3 cellular contexts compared by ENCODE assay signal in the genomic region with DNA sequence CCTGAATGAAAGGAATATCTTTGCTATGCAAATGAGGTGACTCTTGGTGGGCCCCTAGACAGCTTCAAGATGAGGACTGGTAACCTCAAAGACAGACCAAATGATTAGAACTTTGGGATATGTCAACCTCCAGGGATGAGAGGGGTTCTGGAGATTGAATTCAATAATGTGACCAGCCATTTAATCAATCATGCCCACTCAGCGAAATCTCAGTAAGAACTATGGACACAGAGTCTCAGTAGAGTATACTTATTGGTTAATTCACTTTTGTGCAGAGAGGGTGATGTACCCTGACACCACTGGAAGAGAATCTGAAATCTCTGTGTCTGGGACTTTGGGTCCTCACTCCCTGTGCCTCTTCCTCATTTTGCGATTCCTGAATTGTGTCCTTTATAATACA.
TF ChIP-seq lines count a peak whose summit lies in the region.

No MANE protein-coding gene starts in this region.

TF ChIP-seq in A549, 52 proteins besides CTCF, POLR2A, EP300 and RAD21:
- TF ChIP-seq MAFK (IDR thresholded peaks at IDR 0.05; ENCODE audit: partially characterized antibody) (peak; percentile 36), RCOR1 (IDR thresholded peaks at IDR 0.05; ENCODE audit: low read depth, low read length) (no peak)

TF ChIP-seq in IMR-90, 13 proteins besides CTCF, POLR2A, EP300 and RAD21:
- TF ChIP-seq CHD1 (IDR thresholded peaks at IDR 0.05; ENCODE audit: low read depth, low read length) = no peak
- no peak for TF ChIP-seq MXI1 (IDR thresholded peaks at IDR 0.05; ENCODE audit: borderline replicate concordance, low read depth, low read length)
- TF ChIP-seq, protein P1, sequence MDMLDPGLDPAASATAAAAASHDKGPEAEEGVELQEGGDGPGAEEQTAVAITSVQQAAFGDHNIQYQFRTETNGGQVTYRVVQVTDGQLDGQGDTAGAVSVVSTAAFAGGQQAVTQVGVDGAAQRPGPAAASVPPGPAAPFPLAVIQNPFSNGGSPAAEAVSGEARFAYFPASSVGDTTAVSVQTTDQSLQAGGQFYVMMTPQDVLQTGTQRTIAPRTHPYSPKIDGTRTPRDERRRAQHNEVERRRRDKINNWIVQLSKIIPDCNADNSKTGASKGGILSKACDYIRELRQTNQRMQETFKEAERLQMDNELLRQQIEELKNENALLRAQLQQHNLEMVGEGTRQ (IDR thresholded peaks at IDR 0.05; ENCODE audit: low read depth, low read length) = no peak
- no peak for TF ChIP-seq SMC3 (IDR thresholded peaks at IDR 0.05; ENCODE audit: low read depth, low read length)
- TF ChIP-seq MAFK (IDR thresholded peaks at IDR 0.05; ENCODE audit: low read depth, low read length) = peak; percentile 37

TF ChIP-seq in H1, 55 proteins besides CTCF, POLR2A, EP300 and RAD21:
- TF ChIP-seq FOSL1 (IDR thresholded peaks at IDR 0.05; ENCODE audit: insufficient read depth, low read depth, low read length) (no peak), EGR1 (IDR thresholded peaks at IDR 0.05; ENCODE audit: borderline replicate concordance, low read depth, low read length) (no peak), MAFK (IDR thresholded peaks at IDR 0.05; ENCODE audit: low read depth, low read length) (0 out of 2 replicates have a peak, but pooled peaks have one; percentile 10), CREB1 (IDR thresholded peaks at IDR 0.05) (no peak), CBX5 (IDR thresholded peaks at IDR 0.05; ENCODE audit: low read depth, low read length) (no peak), JUN (IDR thresholded peaks at IDR 0.05; ENCODE audit: low read depth, low read length) (no peak), GABPA (IDR thresholded peaks at IDR 0.05; ENCODE audit: borderline replicate concordance, insufficient read depth, low read length) (no peak)
- TF ChIP-seq, protein P2, sequence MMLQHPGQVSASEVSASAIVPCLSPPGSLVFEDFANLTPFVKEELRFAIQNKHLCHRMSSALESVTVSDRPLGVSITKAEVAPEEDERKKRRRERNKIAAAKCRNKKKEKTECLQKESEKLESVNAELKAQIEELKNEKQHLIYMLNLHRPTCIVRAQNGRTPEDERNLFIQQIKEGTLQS (IDR thresholded peaks at IDR 0.05; ENCODE audit: insufficient read depth, low read depth, low read length) = no peak
TF ChIP-seq in H1: peak in this region for 1.
